In the genomic region with DNA sequence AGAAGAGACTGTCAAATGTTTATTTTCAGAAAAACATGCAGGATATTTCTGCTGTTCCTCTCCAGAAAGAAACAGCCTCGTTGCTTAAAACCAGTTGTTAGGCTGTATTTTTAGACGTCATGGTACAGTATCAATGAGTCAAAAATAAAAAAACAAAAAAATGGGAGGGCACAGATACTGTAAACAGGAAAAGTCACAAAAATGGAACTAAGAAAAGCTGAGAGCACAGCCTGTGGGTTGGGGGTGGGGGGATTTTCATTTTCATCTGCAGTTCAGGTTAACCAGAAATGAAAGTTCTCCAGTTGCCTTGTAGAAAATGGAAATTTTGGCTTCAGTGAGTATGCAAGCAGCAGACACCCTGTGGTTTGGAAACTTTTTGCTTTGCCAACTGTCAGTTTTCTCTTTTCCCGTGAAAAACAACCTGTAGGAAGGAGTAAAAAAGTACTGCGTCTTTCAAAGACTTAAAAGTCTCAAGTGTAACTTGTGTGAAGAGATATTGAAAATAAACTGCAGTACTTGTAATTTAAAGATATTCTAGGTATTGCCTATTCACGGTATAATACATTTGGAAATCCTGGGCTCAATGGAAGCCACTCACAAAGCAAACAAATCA, we compare ENCODE assay signal across 8 cellular contexts. TPM values are rescaled to one million over a fixed set of nuclear protein-coding genes. Genes with fewer than 3 reads are reported as not detected.
DNase-seq lines count a peak whose midpoint lies in the region; ATAC-seq and TF ChIP-seq lines count a peak whose summit lies in the region.

No MANE protein-coding gene starts in this region.

- peak; percentile 75 for DNase-seq in activated CD4-positive, alpha-beta T cell treated with anti-CD3 and anti-CD28 coated beads for 36 hours
- DNase-seq in cerebellar nuclear complex (lab: John Stamatoyannopoulos, UW) = no peak
- DNase-seq in nucleus accumbens (lab: John Stamatoyannopoulos, UW) = no peak
- DNase-seq in glutamatergic neuron = no peak
- DNase-seq in NCI-H524 treated with DMSO at 0.1 percent for 48 hours (lab: John Stamatoyannopoulos, UW) = no peak

- no peaks in the 10 kb centered on the region for H3K27me3 ChIP-seq in muscle layer of duodenum (ENCODE audit: low read depth, low read length)

- H3K36me3 Mint-ChIP-seq in activated CD4-positive, alpha-beta T cell treated with anti-CD3 and anti-CD28 coated beads for 36 hours (ENCODE audit: low read depth) = no peaks in the 10 kb centered on the region
- no peaks in the 10 kb centered on the region for H3K36me3 Mint-ChIP-seq in glutamatergic neuron (ENCODE audit: unreplicated experiment)

- ATAC-seq in GM18907 (IDR thresholded peaks at IDR 0.05; ENCODE audit: unreplicated experiment) (peak; percentile 87), HG02885 (IDR thresholded peaks at IDR 0.05; ENCODE audit: poor library complexity, unreplicated experiment) (peak; percentile 86)
- peak; percentile 92 for ATAC-seq in activated CD4-positive, alpha-beta T cell treated with anti-CD3 and anti-CD28 coated beads for 36 hours

- H3K4me1 ChIP-seq in muscle layer of duodenum (ENCODE audit: control insufficient read depth in 1 of 2, insufficient read depth in 2 of 2, low read length in 2 of 2) = peaks cover 4 to 5% of the 10 kb centered on the region in 2 donors

- no peak overlapping the region for H3K4me3 ChIP-seq in muscle layer of duodenum (ENCODE audit: low read depth in 1 of 2, low read length in 2 of 2)

- no peaks in the 10 kb centered on the region for H3K9me3 ChIP-seq in muscle layer of duodenum (ENCODE audit: control insufficient read depth in 1 of 2, low read length in 2 of 2)

- peak overlapping the region; percentile 8 for H3K4me3 Mint-ChIP-seq in activated CD4-positive, alpha-beta T cell treated with anti-CD3 and anti-CD28 coated beads for 36 hours
- H3K4me3 Mint-ChIP-seq in glutamatergic neuron (ENCODE audit: unreplicated experiment) = no peak overlapping the region

- intact Hi-C loops in activated CD4-positive, alpha-beta T cell treated with anti-CD3 and anti-CD28 coated beads for 36 hours (cut with DNase I, micrococcal nuclease) = loop anchor here (1.0 to 5.0 kb wide), 5 partner anchors 85 to 620 kb away; no protein-coding TSS in a partner anchor

- H3K9me3 Mint-ChIP-seq in activated CD4-positive, alpha-beta T cell treated with anti-CD3 and anti-CD28 coated beads for 36 hours (ENCODE audit: low read depth) = no peaks in the 10 kb centered on the region
- no peaks in the 10 kb centered on the region for H3K9me3 Mint-ChIP-seq in glutamatergic neuron (ENCODE audit: unreplicated experiment)

- H3K27ac ChIP-seq in muscle layer of duodenum (ENCODE audit: low read length) = peak overlapping the region; percentile 10

- no peak for TF ChIP-seq CTCF in glutamatergic neuron (IDR thresholded peaks at IDR 0.05; ENCODE audit: partially characterized antibody, unreplicated experiment)

- no peaks in the 10 kb centered on the region for H3K27me3 Mint-ChIP-seq in activated CD4-positive, alpha-beta T cell treated with anti-CD3 and anti-CD28 coated beads for 36 hours
- H3K27me3 Mint-ChIP-seq in glutamatergic neuron (ENCODE audit: unreplicated experiment) = no peaks in the 10 kb centered on the region

- CTCF ChIA-PET in activated CD4-positive, alpha-beta T cell treated with anti-CD3 and anti-CD28 coated beads for 36 hours (lab: Charles Lee) = interaction anchor here (0.6 to 2.5 kb wide), 7 partner anchors 21 to 165 kb away, joined by 3 to 12 read pairs (median 3); no protein-coding TSS in a partner anchor

- H3K36me3 ChIP-seq in muscle layer of duodenum (ENCODE audit: control insufficient read depth in 1 of 2, insufficient read depth in 2 of 2, low read length in 2 of 2) = no peaks in the 10 kb centered on the region

- H3K4me1 Mint-ChIP-seq in activated CD4-positive, alpha-beta T cell treated with anti-CD3 and anti-CD28 coated beads for 36 hours = peaks cover 45% of the 10 kb centered on the region
- no peaks in the 10 kb centered on the region for H3K4me1 Mint-ChIP-seq in glutamatergic neuron (ENCODE audit: low read depth, unreplicated experiment)

- peak overlapping the region; percentile 74 for H3K27ac Mint-ChIP-seq in activated CD4-positive, alpha-beta T cell treated with anti-CD3 and anti-CD28 coated beads for 36 hours
- H3K27ac Mint-ChIP-seq in glutamatergic neuron (ENCODE audit: unreplicated experiment) = no peak overlapping the region

- POLR2A ChIA-PET in activated CD4-positive, alpha-beta T cell treated with anti-CD3 and anti-CD28 coated beads for 36 hours (lab: Charles Lee) = no interaction called here

RNA-seq across cellular contexts. Expression of a gene that starts 59.0 kb away (rescaled TPM):
- total RNA-seq in activated CD4-positive, alpha-beta T cell treated with anti-CD3 and anti-CD28 coated beads for 36 hours = 1 to 10 TPM; 8.0 to 8.3 TPM
- 3.9 TPM for total RNA-seq in glutamatergic neuron (ENCODE audit: unreplicated experiment)
